In genomic region chr2:216013080-216013909, GRCh38 we compare ENCODE assay signal across 8 cellular contexts. TPM values are rescaled to one million over a fixed set of nuclear protein-coding genes. Genes with fewer than 3 reads are reported as not detected.
DNase-seq lines count a peak whose midpoint lies in the region; ATAC-seq and TF ChIP-seq lines count a peak whose summit lies in the region.

A gene with protein sequence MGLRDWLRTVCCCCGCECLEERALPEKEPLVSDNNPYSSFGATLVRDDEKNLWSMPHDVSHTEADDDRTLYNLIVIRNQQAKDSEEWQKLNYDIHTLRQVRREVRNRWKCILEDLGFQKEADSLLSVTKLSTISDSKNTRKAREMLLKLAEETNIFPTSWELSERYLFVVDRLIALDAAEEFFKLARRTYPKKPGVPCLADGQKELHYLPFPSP (minus strand): TSS chr2:216013551. CDS start chr2:216013327, 224 bp downstream.

- H3K14ac ChIP-seq in H9 (ENCODE audit: insufficient read depth, low read length), result peak within 1 kb of the TSS; percentile 93

- no peak within 1 kb of the TSS for H3K56ac ChIP-seq in H9 (ENCODE audit: insufficient read length, low read depth, low read length)

- H3K9ac ChIP-seq in H9 (ENCODE audit: extremely low read depth, insufficient read length, low read length) (peak within 1 kb of the TSS; percentile 91), Loucy (ENCODE audit: low read depth, low read length, poor library complexity, severe bottlenecking) (peak within 1 kb of the TSS; percentile 88)

- in situ Hi-C loops in G401 (cut with HindIII; ENCODE audit: low sequenced_read_pairs), result no loop called here

- no peak within 1 kb of the TSS for H2AK5ac ChIP-seq in H9 (ENCODE audit: insufficient read length, low read length)

- H2BK120ac ChIP-seq in H9 (ENCODE audit: low read depth, low read length, poor library complexity, severe bottlenecking), result no peak within 1 kb of the TSS

- WGBS in H9 (ENCODE audit: extremely low coverage, insufficient read length, low lambda C conversion rate), result no CpG with 5 or more reads among the region's 70 CpGs
- 0 to 2% methylated on average over 3 to 13 of the region's 70 CpGs for WGBS in gastroesophageal sphincter (ENCODE audit: low coverage in 1 of 2), 2 donors

- H3K4ac ChIP-seq in H9 (ENCODE audit: low read depth, low read length), result no peak within 1 kb of the TSS; the same call in 1 of the 2 replicates

- H3K9me3 ChIP-seq in H9 (ENCODE audit: control insufficient read depth, low read depth, low read length) (no peaks in the 10 kb centered on the region), Loucy (ENCODE audit: insufficient read depth, low read depth, low read length) (no peaks in the 10 kb centered on the region), SJCRH30 (replicated peaks) (no peaks in the 10 kb centered on the region; the same call in 1 of the 2 replicates), gastroesophageal sphincter (no peaks in the 10 kb centered on the region)

- H4K20me1 ChIP-seq in H9 (ENCODE audit: control insufficient read depth, insufficient read depth, insufficient read length) (no peaks in the 10 kb centered on the region), Loucy (ENCODE audit: insufficient read depth, low read length, poor library complexity, severe bottlenecking) (peaks cover 15% of the 10 kb centered on the region)

- H3K4me1 ChIP-seq in H9 (ENCODE audit: insufficient read depth, low read length) (no peaks in the 10 kb centered on the region), Loucy (ENCODE audit: insufficient read depth, low read length, poor library complexity, severe bottlenecking) (peaks cover 59% of the 10 kb centered on the region), SJCRH30 (peaks cover 33% of the 10 kb centered on the region), gastroesophageal sphincter (peaks cover 0 to 17% (median 7%) of the 10 kb centered on the region in 3 donors)

- H4K8ac ChIP-seq in H9 (replicated peaks; ENCODE audit: insufficient read length, low read depth, low read length), result no peak within 1 kb of the TSS

- H3K23me2 ChIP-seq in H9 (ENCODE audit: insufficient read length, low read depth, low read length, poor library complexity, severe bottlenecking), result peaks cover 6% of the 10 kb centered on the region

- H3K79me1 ChIP-seq in H9 (ENCODE audit: insufficient read depth, low read depth, low read length, poor library complexity, severe bottlenecking), result no peaks in the 10 kb centered on the region

- peak within 1 kb of the TSS; percentile 89 to 95 for H3K4me3 Mint-ChIP-seq in H9

- H4K91ac ChIP-seq in H9 (ENCODE audit: insufficient read length, low read depth, low read length), result no peak within 1 kb of the TSS

- no peak within 1 kb of the TSS for H3T11ph ChIP-seq in H9 (ENCODE audit: low read length)

- H3K27me3 ChIP-seq in H9 (ENCODE audit: insufficient read depth, low read length) (no peaks in the 10 kb centered on the region), Loucy (ENCODE audit: insufficient read depth, low read length, poor library complexity, severe bottlenecking) (no peaks in the 10 kb centered on the region), SJCRH30 (no peaks in the 10 kb centered on the region), gastroesophageal sphincter (no peaks in the 10 kb centered on the region)

- H3K79me2 ChIP-seq in H9 (ENCODE audit: insufficient read depth, low read length) (peaks cover 15% of the 10 kb centered on the region; the same call in 1 of the 2 replicates), Loucy (ENCODE audit: insufficient read depth, low read length) (peaks cover 51% of the 10 kb centered on the region)

- H3K4me2 ChIP-seq in H9 (ENCODE audit: insufficient read depth, insufficient read length, low read length) (peak within 1 kb of the TSS; percentile 91), Loucy (ENCODE audit: low read depth, low read length, poor library complexity, severe bottlenecking) (peak within 1 kb of the TSS; percentile 89)

- peak; percentile 73 for TF ChIP-seq CTCF in H9 (conservative IDR thresholded peaks at IDR 0.05)
- TF ChIP-seq CTCF in Loucy (conservative IDR thresholded peaks at IDR 0.05; ENCODE audit: low read length), result peak; percentile 60
- TF ChIP-seq CTCF in gastroesophageal sphincter (IDR thresholded peaks at IDR 0.05), result peak in 3 of 4 experiments; percentile 36 to 78 (median 39)

- no peak within 1 kb of the TSS for H3K23ac ChIP-seq in H9 (ENCODE audit: insufficient read length, low read depth, low read length)

- H3K9me2 ChIP-seq in Loucy (replicated peaks; ENCODE audit: low read depth, low read length), result no peaks in the 10 kb centered on the region

- no peak within 1 kb of the TSS for H2BK15ac ChIP-seq in H9 (ENCODE audit: low read depth, low read length)

- peaks cover 2 to 9% (median 2%) of the 10 kb centered on the region in 3 experiments; a peak in 5 of 7 replicates for H3K36me3 Mint-ChIP-seq in H9 (ENCODE audit: insufficient read depth in 1 of 3, low read depth in 3 of 3)

- TF ChIP-seq EP300 in gastroesophageal sphincter (IDR thresholded peaks at IDR 0.05), result no peak

- peak; percentile 81 for ATAC-seq in gastroesophageal sphincter

- H2AFZ ChIP-seq in H9 (ENCODE audit: low read length), result peak within 1 kb of the TSS; percentile 76
- H2AFZ ChIP-seq in Loucy (ENCODE audit: low read length), result peak within 1 kb of the TSS; percentile 60

- peak within 1 kb of the TSS; percentile 72 to 95 (median 91) for H3K27ac Mint-ChIP-seq in H9

- H4K5ac ChIP-seq in H9 (ENCODE audit: insufficient read length, low read depth, low read length), result no peak within 1 kb of the TSS

- H3K18ac ChIP-seq in H9 (ENCODE audit: insufficient read length, low read depth, low read length), result peak within 1 kb of the TSS; percentile 83

- no peaks in the 10 kb centered on the region for H3K27me3 Mint-ChIP-seq in H9 (ENCODE audit: low read depth)

- H2BK20ac ChIP-seq in H9 (ENCODE audit: low read depth, low read length, poor library complexity, severe bottlenecking), result no peak within 1 kb of the TSS

- TF ChIP-seq POLR2A in gastroesophageal sphincter (IDR thresholded peaks at IDR 0.05), result no peak

- peaks cover 17 to 18% of the 10 kb centered on the region in 2 experiments for H3K4me1 Mint-ChIP-seq in H9

- H3F3A ChIP-seq in Loucy (ENCODE audit: low read depth), result 0 out of 2 replicates have a peak, but pooled peaks cover 3% of the 10 kb centered on the region

- peak; percentile 84 for DNase-seq in G401 (ENCODE audit: low spot score)
- peak; percentile 88 for DNase-seq in H9
- DNase-seq in SJCRH30, result peak; percentile 88 to 90
- peak; percentile 73 for DNase-seq in activated gamma-delta T cell treated with anti-CD3 and anti-CD28 coated beads, Interleukin-2, amount 50 U/mL, for 16 hours (ENCODE audit: low read depth)
- DNase-seq in nucleus accumbens (lab: John Stamatoyannopoulos, UW), result peak in 51 of 56 donors; percentile 16 to 85 (median 53)
- DNase-seq in substantia nigra (lab: John Stamatoyannopoulos, UW), result peak in 44 of 49 donors; percentile 8 to 83 (median 61)

- no peak within 1 kb of the TSS for H2BK12ac ChIP-seq in H9 (ENCODE audit: insufficient read length, low read depth, low read length)

- H3K27ac ChIP-seq in H9 (ENCODE audit: insufficient read length, low read depth, low read length) (no peak within 1 kb of the TSS), SJCRH30 (peak within 1 kb of the TSS; percentile 14; the same call in 1 of the 2 replicates), gastroesophageal sphincter (peak within 1 kb of the TSS in 2 of 4 donors; percentile 32 to 71), substantia nigra (ENCODE audit: low read depth, low read length, poor library complexity, severe bottlenecking) (no peak within 1 kb of the TSS)

- peak within 1 kb of the TSS; percentile 95 for H3K4me3 ChIP-seq in Loucy (ENCODE audit: low read length, poor library complexity, severe bottlenecking)
- peak within 1 kb of the TSS; percentile 86 for H3K4me3 ChIP-seq in SJCRH30
- H3K4me3 ChIP-seq in gastroesophageal sphincter, result peak within 1 kb of the TSS; percentile 65 to 72

- H3K36me3 ChIP-seq in Loucy (ENCODE audit: insufficient read depth, low read length) (no peaks in the 10 kb centered on the region), SJCRH30 (no peaks in the 10 kb centered on the region), gastroesophageal sphincter (no peaks in the 10 kb centered on the region)

- H2BK5ac ChIP-seq in H9 (ENCODE audit: insufficient read length, low read length), result no peak within 1 kb of the TSS

- no peaks in the 10 kb centered on the region for H3K9me3 Mint-ChIP-seq in H9

RNA-seq across cellular contexts. Expression of the gene that starts here (rescaled TPM):
- 4.0 and 4.2 TPM in 2 replicates for total RNA-seq in G401 (2014; rRNA removed; shearing (Covaris generic))
- total RNA-seq in H9 (2021) (21.0 and 21.8 TPM in 2 replicates), gastroesophageal sphincter (1 to 10 TPM in 1 of 4 donors, under 1 TPM in 3; 0.40 to 3.3 (median 0.54) TPM)
- total RNA-seq in SJCRH30 (2014; rRNA removed; shearing (Covaris generic)), result 10.3 and 11.1 TPM in 2 replicates
